In genomic region chr15:77002954-77003912, GRCh38 we compare ENCODE assay signal across 9 cellular contexts. TPM values are rescaled to one million over a fixed set of nuclear protein-coding genes. Genes with fewer than 3 reads are reported as not detected.
DNase-seq lines count a peak whose midpoint lies in the region; ATAC-seq and TF ChIP-seq lines count a peak whose summit lies in the region.
"Had no signal": no experiment of that assay in that cellular context is flagged by ENCODE, and none has a peak within 500 bp of the region (broad histone marks: within the 10 kb centered on the region; RNA-seq: fewer than 3 reads in every experiment).

No MANE protein-coding gene starts in this region.

- H3K36me3 Mint-ChIP-seq in progenitor cell of endocrine pancreas (ENCODE audit: insufficient read depth): no peaks in the 10 kb centered on the region
- no peaks in the 10 kb centered on the region for H3K36me3 Mint-ChIP-seq in GM23338 (ENCODE audit: low read depth)

- H3K27me3 Mint-ChIP-seq in progenitor cell of endocrine pancreas (peaks cover 13% of the 10 kb centered on the region), GM23338 (ENCODE audit: insufficient read depth, low read depth, poor library complexity) (peaks cover 6% of the 10 kb centered on the region)

- H3K9me3 ChIP-seq in transverse colon: no peaks in the 10 kb centered on the region

- TF ChIP-seq POLR2A in transverse colon (IDR thresholded peaks at IDR 0.05): no peak

- H3K4me3 Mint-ChIP-seq in progenitor cell of endocrine pancreas (ENCODE audit: low read depth): no peak overlapping the region
- no peak overlapping the region for H3K4me3 Mint-ChIP-seq in GM23338

- H3K9me3 Mint-ChIP-seq in progenitor cell of endocrine pancreas (ENCODE audit: low read depth) (no peaks in the 10 kb centered on the region), GM23338 (no peaks in the 10 kb centered on the region)

- no peak for TF ChIP-seq EP300 in transverse colon (IDR thresholded peaks at IDR 0.05; ENCODE audit: low read depth)

- no peak overlapping the region for H3K27ac Mint-ChIP-seq in progenitor cell of endocrine pancreas
- H3K27ac Mint-ChIP-seq in GM23338: no peak overlapping the region

- H3K36me3 ChIP-seq in KMS-11 (ENCODE audit: insufficient read depth): no peaks in the 10 kb centered on the region
- no peaks in the 10 kb centered on the region for H3K36me3 ChIP-seq in transverse colon
- no peaks in the 10 kb centered on the region for H3K36me3 ChIP-seq in GM23338 (ENCODE audit: insufficient read depth)

- H3K9me2 ChIP-seq in GM23338 (ENCODE audit: insufficient read depth): no peaks in the 10 kb centered on the region

- H3K4me3 ChIP-seq in KMS-11 (IDR thresholded peaks at IDR 0.05; ENCODE audit: insufficient read depth, low read depth, low read length) (no peak overlapping the region), transverse colon (no peak overlapping the region), GM23338 (no peak overlapping the region)

- peak overlapping the region; percentile 1; the same call in 1 of the 2 replicates for H2AFZ ChIP-seq in KMS-11 (ENCODE audit: low read depth)
- no peak overlapping the region for H2AFZ ChIP-seq in GM23338

- peak; percentile 68 for DNase-seq in activated T-cell treated with anti-CD3 and anti-CD28 coated beads, Interleukin-2, amount 50 U/mL, for 1 hour
- DNase-seq in midbrain (lab: John Stamatoyannopoulos, UW) (peak; percentile 10), transverse colon (peak; percentile 73), progenitor cell of endocrine pancreas (ENCODE audit: low spot score, unreplicated experiment) (no peak), GM23338 (ENCODE audit: low spot score) (no peak)

- no peak overlapping the region for H3K9ac ChIP-seq in KMS-11

- H3K4me1 Mint-ChIP-seq in progenitor cell of endocrine pancreas (ENCODE audit: low read depth) (no peaks in the 10 kb centered on the region), GM23338 (no peaks in the 10 kb centered on the region)

- ATAC-seq in GM21381 (IDR thresholded peaks at IDR 0.05; ENCODE audit: unreplicated experiment) (peak; percentile 72), HG03571 (IDR thresholded peaks at IDR 0.05; ENCODE audit: unreplicated experiment) (no peak), GM23338 (no peak)

- no peaks in the 10 kb centered on the region for H3K79me2 ChIP-seq in KMS-11 (ENCODE audit: insufficient read depth, low read depth)
- H3K79me2 ChIP-seq in GM23338 (replicated peaks; ENCODE audit: insufficient read depth): no peaks in the 10 kb centered on the region

- H3K27ac ChIP-seq in KMS-11 (no peak overlapping the region; the same call in 1 of the 2 replicates), transverse colon (peak overlapping the region; percentile 11 to 55 (median 39)), GM23338 (ENCODE audit: low read depth) (no peak overlapping the region)

- WGBS in transverse colon (ENCODE audit: low coverage in 1 of 2), 2 donors: 62% methylated on average over 16 of the region's 16 CpGs; no CpG with 5 or more reads in 1 of the 2 donors

- H3K27me3 ChIP-seq in KMS-11 (ENCODE audit: insufficient read depth, low read depth) (no peaks in the 10 kb centered on the region), transverse colon (no peaks in the 10 kb centered on the region), GM23338 (ENCODE audit: insufficient read depth) (no peaks in the 10 kb centered on the region)

- in situ Hi-C loops in transverse colon (cut with MboI; ENCODE audit: low pct_ligation_motif_present in 1 of 4, low pct_unique_long_range_greater_than_20kb in 1 of 4, low sequenced_read_pairs in 3 of 4): no loop called here

- no peaks in the 10 kb centered on the region for H4K20me1 ChIP-seq in KMS-11 (ENCODE audit: insufficient read depth)
- no peaks in the 10 kb centered on the region for H4K20me1 ChIP-seq in GM23338 (replicated peaks; ENCODE audit: insufficient read depth)

- TF ChIP-seq CTCF in KMS-11 (conservative IDR thresholded peaks at IDR 0.05; ENCODE audit: low read depth, low read length) (no peak), transverse colon (IDR thresholded peaks at IDR 0.05) (no peak), progenitor cell of endocrine pancreas (IDR thresholded peaks at IDR 0.05; ENCODE audit: unreplicated experiment) (no peak), GM23338 (conservative IDR thresholded peaks at IDR 0.05; ENCODE audit: low read depth in 2 of 2) (no peak)

- intact Hi-C loops in transverse colon (cut with DNase I; ENCODE audit: low total_unique reads): no loop called here

- H3K4me1 ChIP-seq in KMS-11 (ENCODE audit: low read depth, poor library complexity, severe bottlenecking): peaks cover 10% of the 10 kb centered on the region
- H3K4me1 ChIP-seq in transverse colon: no peaks in the 10 kb centered on the region
- no peaks in the 10 kb centered on the region for H3K4me1 ChIP-seq in GM23338 (ENCODE audit: insufficient read depth)

- no peaks in the 10 kb centered on the region for H3F3A ChIP-seq in GM23338 (replicated peaks; ENCODE audit: low read depth)

- H3K4me2 ChIP-seq in KMS-11 (peak overlapping the region; percentile 11; the same call in 1 of the 2 replicates), GM23338 (no peak overlapping the region)

TF ChIP-seq in GM23338, 12 proteins besides CTCF, POLR2A, EP300 and RAD21 (continues in another document):
- TF ChIP-seq STAT1 (IDR thresholded peaks at IDR 0.05; ENCODE audit: unreplicated experiment) (no peak), REST (IDR thresholded peaks at IDR 0.05; ENCODE audit: unreplicated experiment) (no peak)

RNA-seq across cellular contexts. Expression of gene PSTPIP1, which starts 8.3 kb away (rescaled TPM):
- total RNA-seq in transverse colon: 10 to 100 TPM in 1 of 4 donors, 1 to 10 TPM in 3; 1.4 to 35.2 (median 8.7) TPM
- total RNA-seq in progenitor cell of endocrine pancreas: not detected in 2 replicates
- 0.19 and 0.80 TPM in 2 replicates for total RNA-seq in GM23338 (2014; rRNA removed; shearing (Covaris generic))
- 3.7 TPM in 2 replicates for polyA plus RNA-seq in GM23338 (2016; fragmentation: Nextera tagmentation; extraction: Ambion mirVana)
- total RNA-seq: glomerular endothelial cell had no signal

Comparison
In these comparisons a context has a peak if more than half of its experiments do, and no peak if none do; other contexts are left out.
1. H3K27ac ChIP-seq: peak in transverse colon (4 of 4); none in KMS-11 (single experiment) and GM23338 (single experiment).
2. DNase-seq: peak in activated T-cell treated with anti-CD3 and anti-CD28 coated beads, Interleukin-2, amount 50 U/mL, for 1 hour (single experiment), midbrain (single experiment) and transverse colon (single experiment); none in progenitor cell of endocrine pancreas (single experiment) and GM23338 (single experiment).